16 cellular contexts compared by ENCODE assay signal in the genomic region with DNA sequence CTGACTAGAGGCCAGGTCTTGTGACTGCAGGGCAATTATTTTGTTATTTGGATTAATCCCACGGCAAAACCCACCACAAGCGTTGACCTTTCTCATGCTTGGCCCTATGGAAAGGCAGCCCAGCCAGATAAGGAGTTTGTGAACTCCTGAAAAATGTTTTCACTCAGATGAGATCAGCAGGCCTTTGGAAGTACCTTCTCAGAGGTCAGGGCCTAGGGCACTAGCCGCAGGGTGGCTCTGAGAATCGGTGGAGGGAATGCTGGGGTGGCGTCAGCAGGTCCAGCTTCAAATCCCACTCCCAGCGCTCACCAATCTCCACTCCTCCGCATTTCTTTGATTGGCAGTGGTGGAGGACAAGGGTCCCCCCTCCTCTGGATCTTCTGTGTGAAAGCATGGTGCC.
A peak's percentile ranks its signal among the peaks of the same experiment; 100 is the strongest.
DNase-seq lines count a peak whose midpoint lies in the region; TF ChIP-seq lines count a peak whose summit lies in the region.
"Had no signal": no experiment of that assay in that cellular context is flagged by ENCODE, and none has a peak within 500 bp of the region (broad histone marks: within the 10 kb centered on the region; RNA-seq: fewer than 3 reads in every experiment).

No MANE protein-coding gene starts in this region.

- H2BK12ac ChIP-seq in H9 (ENCODE audit: insufficient read length, low read depth, low read length) (no peak overlapping the region), trophoblast cell (ENCODE audit: low read length) (peak overlapping the region; percentile 79)

- H3K36me3 Mint-ChIP-seq in H9 (ENCODE audit: insufficient read depth in 1 of 3, low read depth in 3 of 3), result no peaks in the 10 kb centered on the region
- H3K36me3 Mint-ChIP-seq: CD14-positive monocyte; CD8-positive, alpha-beta T cell had no signal

- no peak overlapping the region for H2BK15ac ChIP-seq in H9 (ENCODE audit: low read depth, low read length)

- H3K4ac ChIP-seq in H9 (ENCODE audit: low read depth, low read length), result no peak overlapping the region
- H3K4ac ChIP-seq in trophoblast cell (ENCODE audit: low read depth, low read length), result peak overlapping the region; percentile 1

- no peak overlapping the region for H4K5ac ChIP-seq in H9 (ENCODE audit: insufficient read length, low read depth, low read length)

- no peaks in the 10 kb centered on the region; a peak in 1 of 5 replicates for H3K9me3 Mint-ChIP-seq in H9
- H3K9me3 Mint-ChIP-seq: CD14-positive monocyte; CD8-positive, alpha-beta T cell; GM23338 had no signal

- no peak overlapping the region for H3K9ac ChIP-seq in H9 (ENCODE audit: extremely low read depth, insufficient read length, low read length)
- H3K9ac ChIP-seq in trophoblast cell (ENCODE audit: low read length), result no peak overlapping the region

- no peak overlapping the region for H2BK120ac ChIP-seq in H9 (ENCODE audit: low read depth, low read length, poor library complexity, severe bottlenecking)
- peak overlapping the region; percentile 95 for H2BK120ac ChIP-seq in trophoblast cell (ENCODE audit: insufficient read depth, low read length, poor library complexity)

- H4K20me1 ChIP-seq in H9 (ENCODE audit: control insufficient read depth, insufficient read depth, insufficient read length), result no peaks in the 10 kb centered on the region

- no peak overlapping the region for H3K4me3 Mint-ChIP-seq in H9
- H3K4me3 Mint-ChIP-seq: CD14-positive monocyte; CD8-positive, alpha-beta T cell; GM23338 had no signal

- no peak overlapping the region for H4K12ac ChIP-seq in trophoblast cell (ENCODE audit: low read depth, low read length)

- H3K79me1 ChIP-seq in H9 (ENCODE audit: insufficient read depth, low read depth, low read length, poor library complexity, severe bottlenecking) (no peaks in the 10 kb centered on the region), trophoblast cell (ENCODE audit: low read length) (peaks cover 41% of the 10 kb centered on the region)

- no peaks in the 10 kb centered on the region for H3K36me3 ChIP-seq in trophoblast cell (ENCODE audit: control insufficient read depth in 1 of 2, insufficient read depth in 2 of 2, low read length in 2 of 2)
- H3K36me3 ChIP-seq: BE2C, HAP-1 had no signal

- H2BK5ac ChIP-seq in H9 (ENCODE audit: insufficient read length, low read length), result no peak overlapping the region
- H2BK5ac ChIP-seq in trophoblast cell (ENCODE audit: low read depth, low read length, poor library complexity), result peak overlapping the region; percentile 85

- DNase-seq in H9, result no peak
- DNase-seq in coronary artery (ENCODE audit: low spot score), result peak; percentile 33
- DNase-seq in trophoblast cell, result peak; percentile 84 to 87
- DNase-seq in NCI-H1092 (lab: John Stamatoyannopoulos, UW), result no peak
- no peak for DNase-seq in NCI-H2081 treated with DMSO at 0.1 percent for 48 hours (lab: John Stamatoyannopoulos, UW)
- no peak for DNase-seq in NOMO-1 treated with dmso at 0.1 percent for 144 hours (lab: John Stamatoyannopoulos, UW; ENCODE audit: unreplicated experiment)
- DNase-seq: BE2C; CD8-positive, alpha-beta T cell; COR-L47; DMS153; EL; GDM1 had no signal

- H3T11ph ChIP-seq in H9 (ENCODE audit: low read length), result no peak overlapping the region

- whole genome bisulfite sequencing in H9 (ENCODE audit: extremely low coverage, insufficient read length, low lambda C conversion rate), result no CpG with 5 or more reads among the region's 7 CpGs
- no CpG with 5 or more reads among the region's 7 CpGs for WGBS in trophoblast cell (ENCODE audit: extremely low coverage, insufficient coverage, insufficient read length)

- H3K4me1 Mint-ChIP-seq in H9, result peaks cover 14 to 16% of the 10 kb centered on the region in 2 experiments

- H2BK20ac ChIP-seq in H9 (ENCODE audit: low read depth, low read length, poor library complexity, severe bottlenecking), result no peak overlapping the region

- H3K23ac ChIP-seq in H9 (ENCODE audit: insufficient read length, low read depth, low read length) (no peak overlapping the region), trophoblast cell (ENCODE audit: low read length) (no peak overlapping the region)

- H2AFZ ChIP-seq in H9 (ENCODE audit: low read length) (no peak overlapping the region), trophoblast cell (ENCODE audit: insufficient read depth, low read length, poor library complexity) (no peak overlapping the region)
- H2AFZ ChIP-seq: GM23338 had no signal

- H3K27me3 Mint-ChIP-seq in H9 (ENCODE audit: low read depth), result peaks cover 10% of the 10 kb centered on the region

- no peak overlapping the region for H3K27ac ChIP-seq in H9 (ENCODE audit: insufficient read length, low read depth, low read length)
- no peak overlapping the region for H3K27ac ChIP-seq in coronary artery
- peak overlapping the region; percentile 75 for H3K27ac ChIP-seq in trophoblast cell (ENCODE audit: low read depth, low read length)
- H3K27ac ChIP-seq: A549 had no signal

- no peak overlapping the region for H3K4me3 ChIP-seq in coronary artery
- no peak overlapping the region for H3K4me3 ChIP-seq in trophoblast cell (ENCODE audit: low read depth, low read length)
- H3K4me3 ChIP-seq: A549, GM23338, HAP-1 had no signal

- no peak overlapping the region for H3K4me2 ChIP-seq in H9 (ENCODE audit: insufficient read depth, insufficient read length, low read length)
- no peak overlapping the region for H3K4me2 ChIP-seq in trophoblast cell (ENCODE audit: low read length)
- H3K4me2 ChIP-seq: A549, GM23338 had no signal

- H3K18ac ChIP-seq in H9 (ENCODE audit: insufficient read length, low read depth, low read length) (peak overlapping the region; percentile 12), trophoblast cell (ENCODE audit: low read length) (peak overlapping the region; percentile 76)

- no peak overlapping the region for H3K27ac Mint-ChIP-seq in H9
- H3K27ac Mint-ChIP-seq: CD14-positive monocyte; CD8-positive, alpha-beta T cell; GM23338 had no signal

- H3K79me2 ChIP-seq in H9 (ENCODE audit: insufficient read depth, low read length) (no peaks in the 10 kb centered on the region), trophoblast cell (ENCODE audit: control insufficient read depth, insufficient read depth, low read length, poor library complexity) (peaks cover 2% of the 10 kb centered on the region)

- TF ChIP-seq CTCF in H9 (conservative IDR thresholded peaks at IDR 0.05), result no peak
- TF ChIP-seq CTCF in coronary artery (IDR thresholded peaks at IDR 0.05), result no peak

- H4K8ac ChIP-seq in H9 (replicated peaks; ENCODE audit: insufficient read length, low read depth, low read length) (no peak overlapping the region), trophoblast cell (ENCODE audit: low read depth, low read length) (peak overlapping the region; percentile 85)

- peaks cover 2% of the 10 kb centered on the region; the same call in 1 of the 2 replicates for H3K4me1 ChIP-seq in H9 (ENCODE audit: insufficient read depth, low read length)
- H3K4me1 ChIP-seq in trophoblast cell (ENCODE audit: control insufficient read depth in 1 of 2, insufficient read depth in 2 of 2, low read length in 2 of 2), result peaks cover 29 to 43% of the 10 kb centered on the region in 2 experiments
- H3K4me1 ChIP-seq: A549, HAP-1 had no signal

- H3K27me3 ChIP-seq in H9 (ENCODE audit: insufficient read depth, low read length) (no peaks in the 10 kb centered on the region), trophoblast cell (ENCODE audit: insufficient read depth, low read length) (no peaks in the 10 kb centered on the region)
- H3K27me3 ChIP-seq: BE2C had no signal

- no peak overlapping the region for H3K56ac ChIP-seq in H9 (ENCODE audit: insufficient read length, low read depth, low read length)

- H3K14ac ChIP-seq in H9 (ENCODE audit: insufficient read depth, low read length) (no peak overlapping the region; the same call in 1 of the 2 replicates), trophoblast cell (ENCODE audit: low read length) (peak overlapping the region; percentile 83)

- no peaks in the 10 kb centered on the region for H3K23me2 ChIP-seq in H9 (ENCODE audit: insufficient read length, low read depth, low read length, poor library complexity, severe bottlenecking)

- H2AK5ac ChIP-seq in H9 (ENCODE audit: insufficient read length, low read length) (no peak overlapping the region), trophoblast cell (ENCODE audit: low read length) (peak overlapping the region; percentile 58)

- H4K91ac ChIP-seq in H9 (ENCODE audit: insufficient read length, low read depth, low read length), result no peak overlapping the region
- H4K91ac ChIP-seq in trophoblast cell (ENCODE audit: low read depth, low read length), result peak overlapping the region; percentile 89

- H3K9me3 ChIP-seq in H9 (ENCODE audit: control insufficient read depth, low read depth, low read length) (no peaks in the 10 kb centered on the region), trophoblast cell (ENCODE audit: insufficient read depth, low read depth, low read length) (no peaks in the 10 kb centered on the region)
- H3K9me3 ChIP-seq: A549, BE2C, HAP-1 had no signal

Comparison
In these comparisons a context has a peak if more than half of its experiments do, and no peak if none do; other contexts are left out.
1. DNase-seq: peak in coronary artery (single experiment) and trophoblast cell (2 of 2); none in H9 (single experiment), NCI-H1092 (single experiment), NCI-H2081 treated with DMSO at 0.1 percent for 48 hours (single experiment) and NOMO-1 treated with dmso at 0.1 percent for 144 hours (single experiment).